8 cellular contexts compared by ENCODE assay signal in the genomic region with DNA sequence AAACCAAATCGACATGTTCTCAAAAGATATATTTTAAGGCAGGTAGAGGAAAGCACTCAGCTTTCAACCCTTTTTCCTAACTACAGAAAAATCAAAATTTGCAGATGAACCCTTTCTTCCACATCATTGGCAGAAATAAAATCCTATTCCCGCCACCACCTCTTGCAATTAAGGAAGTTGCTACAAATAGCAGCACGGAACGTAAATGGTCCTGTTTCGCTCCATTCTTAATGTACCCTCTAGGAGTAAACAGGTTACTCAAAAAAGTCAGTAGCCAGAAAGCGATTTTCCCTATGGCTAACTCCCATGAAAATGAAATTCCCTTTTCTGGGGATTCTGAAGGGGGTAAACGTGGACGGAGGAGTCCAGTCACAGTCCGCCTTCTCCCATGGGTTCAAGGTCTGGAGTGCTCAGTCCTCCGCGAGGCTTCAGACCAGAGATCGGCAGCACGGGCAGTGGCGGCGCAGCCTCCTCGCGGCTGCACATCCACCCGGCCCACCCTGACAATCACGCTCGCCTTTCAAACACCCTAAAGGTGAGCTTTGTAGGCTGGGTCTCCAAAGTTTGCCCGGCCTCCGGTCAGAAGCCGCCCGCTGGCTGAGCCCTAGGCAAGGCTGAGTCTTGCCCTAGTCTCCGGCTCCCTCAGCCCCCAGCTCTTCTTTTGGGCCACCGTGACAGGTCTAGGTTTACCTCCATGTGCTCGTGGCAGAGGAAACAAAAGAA. TPM values are rescaled to one million over a fixed set of nuclear protein-coding genes. Genes with fewer than 3 reads are reported as not detected.
DNase-seq lines count a peak whose midpoint lies in the region; ATAC-seq and TF ChIP-seq lines count a peak whose summit lies in the region.

No MANE protein-coding gene starts in this region.

- H3K27me3 ChIP-seq in dorsolateral prefrontal cortex (peaks cover 0 to 88% (median 29%) of the 10 kb centered on the region in 45 donors), mesendoderm (ENCODE audit: insufficient read depth, low read length, poor library complexity) (no peaks in the 10 kb centered on the region), thyroid gland (no peaks in the 10 kb centered on the region)

- no peaks in the 10 kb centered on the region for H3K36me3 ChIP-seq in mesendoderm (ENCODE audit: control insufficient read depth, insufficient read depth, low read length)
- H3K36me3 ChIP-seq in thyroid gland = no peaks in the 10 kb centered on the region

- H2BK5ac ChIP-seq in mesendoderm (ENCODE audit: low read length) = no peak overlapping the region

- no peak overlapping the region for H2AK5ac ChIP-seq in mesendoderm (ENCODE audit: low read length)

- no peak overlapping the region for H4K8ac ChIP-seq in mesendoderm (ENCODE audit: low read depth, low read length)

- no peak for TF ChIP-seq CTCF in C4-2B (conservative IDR thresholded peaks at IDR 0.05)
- no peak for TF ChIP-seq CTCF in VCaP (conservative IDR thresholded peaks at IDR 0.05)
- no peak for TF ChIP-seq CTCF in dorsolateral prefrontal cortex (IDR thresholded peaks at IDR 0.05 in 54 of 56, conservative IDR thresholded peaks at IDR 0.05 in 2 of 56; ENCODE audit: low read depth in 1 of 56, partially characterized antibody in 56 of 56)
- TF ChIP-seq CTCF in thyroid gland (IDR thresholded peaks at IDR 0.05) = no peak

- peak overlapping the region; percentile 95 for H3K18ac ChIP-seq in mesendoderm (ENCODE audit: low read length)

- H3K4ac ChIP-seq in mesendoderm (ENCODE audit: low read depth, low read length) = no peak overlapping the region

- H3K79me1 ChIP-seq in mesendoderm (ENCODE audit: low read length) = no peaks in the 10 kb centered on the region

- peak overlapping the region; percentile 10 to 78 (median 67) for H3K4me3 ChIP-seq in dorsolateral prefrontal cortex
- H3K4me3 ChIP-seq in mesendoderm (ENCODE audit: low read length) = peak overlapping the region; percentile 62
- H3K4me3 ChIP-seq in thyroid gland (replicated peaks in 1 of 3) = peak overlapping the region in 2 of 3 donors; percentile 32 to 63

- H2BK15ac ChIP-seq in mesendoderm (replicated peaks; ENCODE audit: low read depth) = no peak overlapping the region

- H2BK120ac ChIP-seq in mesendoderm (ENCODE audit: low read depth, low read length) = no peak overlapping the region

- ATAC-seq in HG02885 (IDR thresholded peaks at IDR 0.05; ENCODE audit: poor library complexity, unreplicated experiment) = peak; percentile 14

- intact Hi-C loops in dorsolateral prefrontal cortex (cut with DNase I) (loop anchor here in 1 of 2 donors (5.0 kb wide), 1 partner anchor 1154 kb away; no protein-coding TSS in a partner anchor), thyroid gland (cut with DNase I) (no loop called here)

- DNase-seq in dorsolateral prefrontal cortex (peak in 2 of 10 donors; percentile 33 to 43), mesendoderm (peak; percentile 36), thyroid gland (peak; percentile 1 to 5), T-helper 9 cell (no peak), 8988T (no peak)

- H3K56ac ChIP-seq in mesendoderm (ENCODE audit: low read length) = peak overlapping the region; percentile 78

- H3K4me1 ChIP-seq in mesendoderm (ENCODE audit: control insufficient read depth, low read depth, low read length) = peaks cover 4% of the 10 kb centered on the region
- peaks cover 0 to 4% of the 10 kb centered on the region in 2 donors for H3K4me1 ChIP-seq in thyroid gland

- peak overlapping the region; percentile 40 for H3K4me2 ChIP-seq in mesendoderm (ENCODE audit: low read length)

- WGBS in mesendoderm (ENCODE audit: extremely low coverage, insufficient coverage, low lambda C conversion rate) = no CpG with 5 or more reads among the region's 27 CpGs
- 35 to 54% methylated on average over 8 to 23 of the region's 27 CpGs for WGBS in thyroid gland, 2 donors

- H4K5ac ChIP-seq in mesendoderm (ENCODE audit: low read length) = no peak overlapping the region

- no peaks in the 10 kb centered on the region for H3K9me3 ChIP-seq in thyroid gland

- H3K27ac ChIP-seq in C4-2B = peak overlapping the region; percentile 89; the same call in 1 of the 2 replicates
- peak overlapping the region; percentile 77 for H3K27ac ChIP-seq in VCaP
- no peak overlapping the region for H3K27ac ChIP-seq in dorsolateral prefrontal cortex
- no peak overlapping the region for H3K27ac ChIP-seq in mesendoderm (ENCODE audit: low read depth, low read length)
- no peak overlapping the region for H3K27ac ChIP-seq in thyroid gland

- H3K9ac ChIP-seq in mesendoderm (ENCODE audit: low read length) = peak overlapping the region; percentile 70

- H3K23ac ChIP-seq in mesendoderm (ENCODE audit: low read length) = no peak overlapping the region

- H3K79me2 ChIP-seq in mesendoderm (ENCODE audit: control insufficient read depth, insufficient read depth, low read length) = peaks cover 28% of the 10 kb centered on the region

- TF ChIP-seq POLR2A in thyroid gland (IDR thresholded peaks at IDR 0.05) = no peak

RNA-seq across cellular contexts. Expression of a gene that starts 1.8 kb away (rescaled TPM):
- total RNA-seq in dorsolateral prefrontal cortex (10 to 100 TPM in 12 of 120 experiments, 1 to 10 TPM in 108; 3.2 to 13.8 (median 7.1) TPM), thyroid gland (10 to 100 TPM; 22.8 to 40.3 (median 26.2) TPM)
- 35.7 TPM for polyA plus RNA-seq in mesendoderm (2013, experiment 1 of 2)
- 36.6 TPM for polyA plus RNA-seq in mesendoderm (2013, experiment 2 of 2)

RNA-seq across cellular contexts. Expression of a gene that starts 34.2 kb away (rescaled TPM):
- total RNA-seq in dorsolateral prefrontal cortex (not detected), thyroid gland (not detected)
- polyA plus RNA-seq in mesendoderm (2013, experiment 1 of 2) = not detected
- not detected for polyA plus RNA-seq in mesendoderm (2013, experiment 2 of 2)

Comparison
In these comparisons a context has a peak if more than half of its experiments do, and no peak if none do; other contexts are left out.
1. H3K27ac ChIP-seq: peak in C4-2B (single experiment) and VCaP (single experiment); none in dorsolateral prefrontal cortex (0 of 59), mesendoderm (single experiment) and thyroid gland (0 of 3).
2. DNase-seq: peak in mesendoderm (single experiment) and thyroid gland (2 of 2); none in T-helper 9 cell (single experiment) and 8988T (single experiment).
3. Peak in every context shown above with its lines, with median percentiles within 50 percentile points of each other: H3K4me3 ChIP-seq.